ENCODE assay signal across 10 cellular contexts in genomic region chr17:69466905-69467630, GRCh38. TPM values are rescaled to one million over a fixed set of nuclear protein-coding genes. Genes with fewer than 3 reads are reported as not detected.
DNase-seq lines count a peak whose midpoint lies in the region; ATAC-seq and TF ChIP-seq lines count a peak whose summit lies in the region.
"Had no signal": no experiment of that assay in that cellular context is flagged by ENCODE, and none has a peak within 500 bp of the region (broad histone marks: within the 10 kb centered on the region; RNA-seq: fewer than 3 reads in every experiment).

No MANE protein-coding gene starts in this region.

- ATAC-seq in HG02885 (IDR thresholded peaks at IDR 0.05; ENCODE audit: poor library complexity, unreplicated experiment): no peak

- H3K4me3 Mint-ChIP-seq in neural crest cell: peak overlapping the region; percentile 32
- H3K4me3 Mint-ChIP-seq: naive B cell had no signal

- peak; percentile 53 for DNase-seq in ELR (ENCODE audit: low read depth)
- peak; percentile 18 for DNase-seq in NCI-H774 (lab: John Stamatoyannopoulos, UW)
- DNase-seq in epithelial cell of prostate (ENCODE audit: low read depth, low spot score): no peak
- no peak for DNase-seq in neural crest cell (ENCODE audit: low read depth, low spot score)
- no peak for DNase-seq in activated CD4-positive, alpha-beta T cell treated with anti-CD3 and anti-CD28 coated beads, Interleukin-2, amount 50 U/mL, for 1 hour
- no peak for DNase-seq in anterior cingulate cortex (lab: John Stamatoyannopoulos, UW)
- DNase-seq: activated effector memory CD4-positive, alpha-beta T cell treated with Interleukin-2 at 50 U/mL for 16 hours; naive B cell; NCI-H1930 had no signal

- peaks cover 33% of the 10 kb centered on the region for H3K4me1 Mint-ChIP-seq in neural crest cell

- H3K27ac Mint-ChIP-seq in neural crest cell (ENCODE audit: unreplicated experiment): no peak overlapping the region

- peaks cover 4% of the 10 kb centered on the region for H3K9me3 Mint-ChIP-seq in neural crest cell

- no peak for TF ChIP-seq CTCF in neural crest cell (conservative IDR thresholded peaks at IDR 0.05)

- peak overlapping the region; percentile 26 for H3K27ac ChIP-seq in epithelial cell of prostate

- H3K36me3 Mint-ChIP-seq in neural crest cell (ENCODE audit: low read depth): peaks cover 14% of the 10 kb centered on the region

- H3K27me3 Mint-ChIP-seq in neural crest cell (ENCODE audit: low read depth): no peaks in the 10 kb centered on the region
- H3K27me3 Mint-ChIP-seq: naive B cell had no signal

RNA-seq across cellular contexts. Expression of gene MAP2K6, which starts 52.6 kb away (rescaled TPM):
- total RNA-seq in neural crest cell: 45.4 and 48.4 TPM in 2 replicates

Comparison
In these comparisons a context has a peak if more than half of its experiments do, and no peak if none do; other contexts are left out.
1. DNase-seq: peak in ELR (single experiment) and NCI-H774 (single experiment); none in epithelial cell of prostate (single experiment), neural crest cell (single experiment), activated CD4-positive, alpha-beta T cell treated with anti-CD3 and anti-CD28 coated beads, Interleukin-2, amount 50 U/mL, for 1 hour (single experiment) and anterior cingulate cortex (0 of 58).